In genomic region chr3:48991851-48992545, GRCh38 we compare ENCODE assay signal across 10 cellular contexts. TPM values are rescaled to one million over a fixed set of nuclear protein-coding genes. Genes with fewer than 3 reads are reported as not detected.
DNase-seq lines count a peak whose midpoint lies in the region; ATAC-seq and TF ChIP-seq lines count a peak whose summit lies in the region.
"Had no signal": no experiment of that assay in that cellular context is flagged by ENCODE, and none has a peak within 500 bp of the region (broad histone marks: within the 10 kb centered on the region; RNA-seq: fewer than 3 reads in every experiment).

No MANE protein-coding gene starts in this region.

- no peak for ATAC-seq in activated T-helper 17 cell treated with anti-CD3 and anti-CD28 coated beads, Interleukin-2, amount 50 U/mL, for 72 hours (replicated peaks)
- ATAC-seq in thoracic aorta (ENCODE audit: insufficient number of reproducible peaks, low FRiP score, low read depth) (no peak), HG03432 (IDR thresholded peaks at IDR 0.05; ENCODE audit: unreplicated experiment) (no peak)

- peak overlapping the region; percentile 93 for H3K27ac Mint-ChIP-seq in activated T-cell treated with anti-CD3 and anti-CD28 coated beads, Interleukin-2, amount 50 U/mL, for 24 hours
- H3K27ac Mint-ChIP-seq in activated T-helper 17 cell treated with anti-CD3 and anti-CD28 coated beads, Interleukin-2, amount 50 U/mL, for 72 hours, result peak overlapping the region; percentile 95
- H3K27ac Mint-ChIP-seq in immature natural killer cell, result peak overlapping the region in 4 of 6 donors; percentile 41 to 61 (median 55)

- no peaks in the 10 kb centered on the region for H3K27me3 Mint-ChIP-seq in activated T-cell treated with anti-CD3 and anti-CD28 coated beads, Interleukin-2, amount 50 U/mL, for 24 hours
- no peaks in the 10 kb centered on the region for H3K27me3 Mint-ChIP-seq in activated T-helper 17 cell treated with anti-CD3 and anti-CD28 coated beads, Interleukin-2, amount 50 U/mL, for 72 hours
- H3K27me3 Mint-ChIP-seq in immature natural killer cell (ENCODE audit: low read depth in 3 of 3), result peaks cover 0 to 6% (median 4%) of the 10 kb centered on the region in 3 donors

- H3K27ac ChIP-seq in thoracic aorta, result peak overlapping the region in 1 of 2 donors; percentile 93

- no peaks in the 10 kb centered on the region for H3K9me3 Mint-ChIP-seq in activated T-cell treated with anti-CD3 and anti-CD28 coated beads, Interleukin-2, amount 50 U/mL, for 24 hours
- H3K9me3 Mint-ChIP-seq in activated T-helper 17 cell treated with anti-CD3 and anti-CD28 coated beads, Interleukin-2, amount 50 U/mL, for 72 hours, result no peaks in the 10 kb centered on the region
- no peaks in the 10 kb centered on the region for H3K9me3 Mint-ChIP-seq in immature natural killer cell

- DNase-seq in activated T-cell treated with anti-CD3 and anti-CD28 coated beads, Interleukin-2, amount 50 U/mL, for 24 hours, result no peak
- DNase-seq in activated T-cell treated with anti-CD3 and anti-CD28 coated beads for 4 hours (no peak), immature natural killer cell (no peak), thoracic aorta (ENCODE audit: low spot score) (no peak), KBM-7 (no peak), activated gamma-delta T cell (lab: John Stamatoyannopoulos, UW) (no peak)
- DNase-seq: central memory CD4-positive, alpha-beta T cell; NCI-H1930 had no signal

- peaks cover 58% of the 10 kb centered on the region for H3K36me3 Mint-ChIP-seq in activated T-cell treated with anti-CD3 and anti-CD28 coated beads, Interleukin-2, amount 50 U/mL, for 24 hours (ENCODE audit: low read depth)
- peaks cover 47% of the 10 kb centered on the region for H3K36me3 Mint-ChIP-seq in activated T-helper 17 cell treated with anti-CD3 and anti-CD28 coated beads, Interleukin-2, amount 50 U/mL, for 72 hours (ENCODE audit: low read depth)
- peaks cover 0 to 4% (median 0%) of the 10 kb centered on the region in 3 donors for H3K36me3 Mint-ChIP-seq in immature natural killer cell

- peaks cover 46% of the 10 kb centered on the region for H3K4me1 Mint-ChIP-seq in activated T-cell treated with anti-CD3 and anti-CD28 coated beads, Interleukin-2, amount 50 U/mL, for 24 hours (ENCODE audit: low read depth)
- H3K4me1 Mint-ChIP-seq in activated T-helper 17 cell treated with anti-CD3 and anti-CD28 coated beads, Interleukin-2, amount 50 U/mL, for 72 hours, result peaks cover 25% of the 10 kb centered on the region
- H3K4me1 Mint-ChIP-seq in immature natural killer cell, result peaks cover 32 to 47% of the 10 kb centered on the region in 2 donors

- TF ChIP-seq CTCF in thoracic aorta (IDR thresholded peaks at IDR 0.05), result no peak

- H3K9me3 ChIP-seq in thoracic aorta, result no peaks in the 10 kb centered on the region

- in situ Hi-C loops in KBM-7 (cut with MboI; ENCODE audit: low pct_unique_long_range_greater_than_20kb, low sequenced_read_pairs), result no loop called here

- peaks cover 9 to 32% of the 10 kb centered on the region in 2 donors for H3K4me1 ChIP-seq in thoracic aorta (ENCODE audit: control insufficient read depth in 1 of 2, low read depth in 2 of 2)

- peak overlapping the region; percentile 92 for H3K4me3 Mint-ChIP-seq in activated T-cell treated with anti-CD3 and anti-CD28 coated beads, Interleukin-2, amount 50 U/mL, for 24 hours
- peak overlapping the region; percentile 97 for H3K4me3 Mint-ChIP-seq in activated T-helper 17 cell treated with anti-CD3 and anti-CD28 coated beads, Interleukin-2, amount 50 U/mL, for 72 hours
- H3K4me3 Mint-ChIP-seq in immature natural killer cell, result peak overlapping the region; percentile 39 to 90 (median 67)

- H3K36me3 ChIP-seq in thoracic aorta, result peaks cover under 1% of the 10 kb centered on the region

- H3K4me3 ChIP-seq in thoracic aorta, result peak overlapping the region; percentile 88

- H3K27me3 ChIP-seq in thoracic aorta (replicated peaks; ENCODE audit: insufficient read depth), result no peaks in the 10 kb centered on the region

RNA-seq across cellular contexts. Expression of gene P4HTM, which starts 2.0 kb away (rescaled TPM):
- total RNA-seq in activated T-helper 17 cell treated with anti-CD3 and anti-CD28 coated beads, Interleukin-2, amount 50 U/mL, for 72 hours, result 10 to 100 TPM; 32.2 to 44.9 TPM
- 10 to 100 TPM; 16.8 to 26.8 (median 24.9) TPM for polyA plus RNA-seq in immature natural killer cell
- total RNA-seq in thoracic aorta, result 10 to 100 TPM; 57.6 to 75.1 TPM

RNA-seq across cellular contexts. Expression of gene WDR6, which starts 15.2 kb away (rescaled TPM):
- total RNA-seq in activated T-helper 17 cell treated with anti-CD3 and anti-CD28 coated beads, Interleukin-2, amount 50 U/mL, for 72 hours, result 100 to 1,000 TPM; 154 to 208 TPM
- 100 to 1,000 TPM in 1 of 3 donors, 10 to 100 TPM in 2; 56.8 to 114 (median 70.6) TPM for polyA plus RNA-seq in immature natural killer cell
- 100 to 1,000 TPM in 1 of 2 donors, 10 to 100 TPM in 1; 89.9 to 121 TPM for total RNA-seq in thoracic aorta

RNA-seq across cellular contexts. Expression of gene DALRD3, which starts 26.4 kb away (rescaled TPM):
- 10 to 100 TPM; 20.9 to 21.2 TPM for total RNA-seq in activated T-helper 17 cell treated with anti-CD3 and anti-CD28 coated beads, Interleukin-2, amount 50 U/mL, for 72 hours
- 10 to 100 TPM; 17.1 to 26.9 (median 21.8) TPM for polyA plus RNA-seq in immature natural killer cell
- total RNA-seq in thoracic aorta, result 10 to 100 TPM; 16.8 to 36.8 TPM

RNA-seq across cellular contexts. Expression of gene NDUFAF3, which starts 29.9 kb away (rescaled TPM):
- 10 to 100 TPM; 40.6 to 56.7 TPM for total RNA-seq in activated T-helper 17 cell treated with anti-CD3 and anti-CD28 coated beads, Interleukin-2, amount 50 U/mL, for 72 hours
- 100 to 1,000 TPM; 118 to 204 (median 142) TPM for polyA plus RNA-seq in immature natural killer cell
- 100 to 1,000 TPM in 1 of 2 donors, 10 to 100 TPM in 1; 65.7 to 164 TPM for total RNA-seq in thoracic aorta

RNA-seq across cellular contexts. Expression of gene IMPDH2, which starts 37.2 kb away (rescaled TPM):
- 100 to 1,000 TPM; 460 to 479 TPM for total RNA-seq in activated T-helper 17 cell treated with anti-CD3 and anti-CD28 coated beads, Interleukin-2, amount 50 U/mL, for 72 hours
- polyA plus RNA-seq in immature natural killer cell, result 10 to 100 TPM; 44.8 to 52.6 (median 52.0) TPM
- total RNA-seq in thoracic aorta, result 10 to 100 TPM; 56.0 to 96.2 TPM
